In the genomic region with DNA sequence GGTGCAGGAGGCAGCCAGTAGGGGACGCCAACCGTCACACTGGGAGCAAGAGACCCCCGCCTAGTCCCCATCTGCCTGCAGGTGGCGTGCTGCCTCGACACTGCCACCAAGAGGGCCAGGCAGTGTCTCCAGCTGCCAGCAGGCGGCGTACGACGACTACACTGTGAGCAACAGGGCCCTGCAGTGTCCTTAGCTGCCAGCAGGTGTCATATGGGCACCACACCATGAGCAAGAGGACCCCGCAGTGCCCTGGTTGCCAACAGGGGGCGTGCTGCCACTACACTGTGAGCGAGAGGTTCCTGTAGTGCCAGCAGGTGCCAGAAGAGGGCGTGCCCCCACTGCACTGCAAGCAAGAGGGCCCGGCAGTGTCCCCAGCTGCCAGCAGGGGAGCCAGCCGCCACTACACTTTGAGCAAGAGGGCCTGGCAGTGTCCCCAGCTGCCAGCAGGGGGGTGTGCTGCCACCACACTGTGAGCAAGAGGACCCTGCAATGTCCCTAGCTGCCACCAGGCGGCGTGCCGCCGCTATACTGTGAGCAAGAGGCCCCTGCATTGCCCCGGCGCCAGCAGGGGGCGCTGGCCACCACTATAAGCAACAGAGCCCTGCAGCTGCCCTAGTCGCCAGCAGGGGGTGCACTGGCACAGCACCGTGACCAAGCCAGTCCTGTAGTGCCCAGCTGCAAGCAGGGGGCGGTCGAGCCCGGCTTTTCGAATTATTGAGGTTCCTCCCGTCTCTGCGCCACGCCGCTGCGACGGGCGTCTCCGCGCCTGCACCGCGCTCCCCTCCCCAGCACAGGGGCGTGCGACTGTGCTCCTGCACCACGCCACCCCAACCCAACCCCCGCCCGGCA, we compare ENCODE assay signal across 8 cellular contexts. TPM values are rescaled to one million over a fixed set of nuclear protein-coding genes. Genes with fewer than 3 reads are reported as not detected.
DNase-seq lines count a peak whose midpoint lies in the region; ATAC-seq and TF ChIP-seq lines count a peak whose summit lies in the region.
"Not testable (repeated sequence)": the region's sequence is repeated elsewhere in the genome, so short reads cannot be mapped to it uniquely, and the experiment has no call there.

No MANE protein-coding gene starts in this region.

- H3K36me3 ChIP-seq in HCT116 (ENCODE audit: control insufficient read depth in 1 of 2, insufficient read depth in 2 of 2, low read length in 2 of 2); Loucy (ENCODE audit: insufficient read depth, low read length); gastroesophageal sphincter; ovary; tibial artery: not testable (repeated sequence)

- TF ChIP-seq RAD21 in HCT116 (IDR thresholded peaks at IDR 0.05; ENCODE audit: low read depth): peak; percentile 51

- H3K4me3 ChIP-seq in GM12865 (ENCODE audit: low read depth, low read length); HCT116 (replicated peaks in 1 of 2; ENCODE audit: low read depth in 1 of 2, low read length in 2 of 2); Loucy (ENCODE audit: low read length, poor library complexity, severe bottlenecking); gastroesophageal sphincter; ovary; tibial artery: not testable (repeated sequence)

- TF ChIP-seq CTCF in GM12865 (IDR thresholded peaks at IDR 0.05; ENCODE audit: insufficient read depth, low read depth, low read length, missing control alignments): peak; percentile 98
- TF ChIP-seq CTCF in HCT116 (IDR thresholded peaks at IDR 0.05 in 2 of 3, conservative IDR thresholded peaks at IDR 0.05 in 1 of 3; ENCODE audit: borderline replicate concordance in 1 of 3, insufficient read depth in 1 of 3, low read depth in 2 of 3, low read length in 2 of 3): peak; percentile 81 to 99 (median 85)
- TF ChIP-seq CTCF in Loucy (conservative IDR thresholded peaks at IDR 0.05; ENCODE audit: low read length): peak; percentile 79
- TF ChIP-seq CTCF in gastroesophageal sphincter (IDR thresholded peaks at IDR 0.05): peak; percentile 28 to 66 (median 58)
- TF ChIP-seq CTCF in ovary (IDR thresholded peaks at IDR 0.05): peak in 2 of 3 donors; percentile 16 to 35
- TF ChIP-seq CTCF in tibial artery (IDR thresholded peaks at IDR 0.05): peak; percentile 36 to 48

- not testable (repeated sequence) for H2AFZ ChIP-seq in HCT116 (ENCODE audit: low read depth, low read length, poor library complexity, severe bottlenecking); Loucy (ENCODE audit: low read length)

- not testable (repeated sequence) for H3K9ac ChIP-seq in HCT116 (ENCODE audit: low read length); Loucy (ENCODE audit: low read depth, low read length, poor library complexity, severe bottlenecking)

- H3K4me2 ChIP-seq in HCT116 (ENCODE audit: low read length); Loucy (ENCODE audit: low read depth, low read length, poor library complexity, severe bottlenecking): not testable (repeated sequence)

- BruUV-seq in HCT116 (replicated peaks; lab: Mats Ljungman, UMichigan): not testable (repeated sequence)

- not testable (repeated sequence) for H3K27me3 ChIP-seq in HCT116 (ENCODE audit: insufficient read depth, low read length); Loucy (ENCODE audit: insufficient read depth, low read length, poor library complexity, severe bottlenecking); gastroesophageal sphincter; ovary; tibial artery

- WGBS in gastroesophageal sphincter (ENCODE audit: low coverage in 1 of 2), 2 donors: 80% methylated on average over 1 of the region's 44 CpGs; no CpG with 5 or more reads in 1 of the 2 donors
- 82 to 84% (median 84%) methylated on average over 38 to 44 of the region's 44 CpGs for WGBS in ovary, 3 donors

- not testable (repeated sequence) for H3K9me2 ChIP-seq in HCT116 (ENCODE audit: insufficient read depth); Loucy (replicated peaks; ENCODE audit: low read depth, low read length)

- TF ChIP-seq EP300 in gastroesophageal sphincter (IDR thresholded peaks at IDR 0.05); ovary (IDR thresholded peaks at IDR 0.05): not testable (repeated sequence)

- H3K27ac ChIP-seq in HCT116 (ENCODE audit: low read depth, low read length); gastroesophageal sphincter; ovary; tibial artery: not testable (repeated sequence)

- H3K4me1 ChIP-seq in HCT116 (ENCODE audit: control insufficient read depth in 1 of 2, insufficient read depth in 2 of 2, low read length in 2 of 2); Loucy (ENCODE audit: insufficient read depth, low read length, poor library complexity, severe bottlenecking); gastroesophageal sphincter; ovary (ENCODE audit: insufficient read depth); tibial artery: not testable (repeated sequence)

- RAD21 ChIA-PET in HCT116 (lab: Charles Lee; ENCODE audit: low non-redundant PET in 1 of 2, low total read pairs in 2 of 2, uncharacterized antibody in 2 of 2, unreplicated experiment in 2 of 2): not testable (repeated sequence)

- H3F3A ChIP-seq in Loucy (ENCODE audit: low read depth): not testable (repeated sequence)

- CTCF ChIA-PET in HCT116 (lab: Charles Lee): interaction anchor here (0.6 kb wide), 1 partner anchor 194 kb away, joined by 3 read pairs; no protein-coding TSS in a partner anchor

- DNase-seq in GM12865 (ENCODE audit: low read depth): peak; percentile 98
- DNase-seq in HCT116 (ENCODE audit: low read depth, low spot score): peak; percentile 45
- DNase-seq in SK-N-DZ (ENCODE audit: low spot score): peak; percentile 71
- peak; percentile 52 for DNase-seq in activated effector memory CD4-positive, alpha-beta T cell treated with Interleukin-2 at 50 U/mL for 16 hours
- peak in 4 of 5 donors; percentile 48 to 70 (median 56) for DNase-seq in ovary
- peak in 1 of 2 donors; percentile 38 for DNase-seq in tibial artery

- H4K20me1 ChIP-seq in HCT116 (ENCODE audit: insufficient read depth); Loucy (ENCODE audit: insufficient read depth, low read length, poor library complexity, severe bottlenecking): not testable (repeated sequence)

- POLR2A ChIA-PET in HCT116 (lab: Charles Lee): not testable (repeated sequence)

- ATAC-seq in HCT116: peak; percentile 90
- ATAC-seq in gastroesophageal sphincter: not testable (repeated sequence)

- H3K79me2 ChIP-seq in HCT116 (ENCODE audit: insufficient read depth, low read length); Loucy (ENCODE audit: insufficient read depth, low read length): not testable (repeated sequence)

- TF ChIP-seq POLR2A in HCT116 (IDR thresholded peaks at IDR 0.05; ENCODE audit: borderline replicate concordance, extremely low read depth, insufficient read depth, insufficient read length); gastroesophageal sphincter (IDR thresholded peaks at IDR 0.05); ovary (IDR thresholded peaks at IDR 0.05): not testable (repeated sequence)

- intact Hi-C loops in HCT116 (cut with micrococcal nuclease); ovary (cut with DNase I); tibial artery (cut with DNase I; ENCODE audit: low total_unique reads): not testable (repeated sequence)

- H3K9me3 ChIP-seq in HCT116 (ENCODE audit: control insufficient read depth in 1 of 2, insufficient read depth in 1 of 2, low read depth in 1 of 2, low read length in 2 of 2); gastroesophageal sphincter; ovary; tibial artery: not testable (repeated sequence)
- H3K9me3 ChIP-seq in Loucy (ENCODE audit: insufficient read depth, low read depth, low read length): peaks cover 30% of the 10 kb centered on the region; the same call in 1 of the 2 replicates

TF ChIP-seq in HCT116, 20 proteins besides CTCF, POLR2A, EP300 and RAD21:
- TF ChIP-seq TCF7L2 (IDR thresholded peaks at IDR 0.05; ENCODE audit: borderline replicate concordance, extremely low read depth, insufficient read depth, insufficient read length) (peak; percentile 18), POLR2AphosphoS5 (IDR thresholded peaks at IDR 0.05; ENCODE audit: low read depth, low read length) (peak; percentile 40; the same call in 1 of the 2 replicates), SRF (IDR thresholded peaks at IDR 0.05; ENCODE audit: low read depth) (peak; percentile 52; the same call in 1 of the 2 replicates)

RNA-seq across cellular contexts. Expression of a gene that starts 30.3 kb away (rescaled TPM):
- total RNA-seq in HCT116 (2021; ENCODE audit: unreplicated experiment) (44.7 TPM), gastroesophageal sphincter (10 to 100 TPM; 46.0 to 70.0 (median 48.1) TPM), ovary (10 to 100 TPM; 32.0 to 96.3 (median 79.0) TPM)
- polyA plus RNA-seq in HCT116 (2012): 18.5 and 21.8 TPM in 2 replicates
- polyA plus RNA-seq in SK-N-DZ (2014; cell fraction: cytosol; rRNA removed): 227 and 236 TPM in 2 replicates
- polyA plus RNA-seq in SK-N-DZ (2014; cell fraction: nucleus; rRNA removed): 191 and 206 TPM in 2 replicates
- 10 to 100 TPM; 58.8 to 66.0 TPM for polyA plus RNA-seq in ovary

Comparison
In these comparisons a context has a peak if more than half of its experiments do, and no peak if none do; other contexts are left out.
1. CTCF ChIP-seq: peak in every context shown above with its lines; median percentile 98 in GM12865; 85 in HCT116; 79 in Loucy; 58 in gastroesophageal sphincter; 42 in tibial artery; 26 in ovary.